8 cellular contexts compared by ENCODE assay signal in the genomic region with DNA sequence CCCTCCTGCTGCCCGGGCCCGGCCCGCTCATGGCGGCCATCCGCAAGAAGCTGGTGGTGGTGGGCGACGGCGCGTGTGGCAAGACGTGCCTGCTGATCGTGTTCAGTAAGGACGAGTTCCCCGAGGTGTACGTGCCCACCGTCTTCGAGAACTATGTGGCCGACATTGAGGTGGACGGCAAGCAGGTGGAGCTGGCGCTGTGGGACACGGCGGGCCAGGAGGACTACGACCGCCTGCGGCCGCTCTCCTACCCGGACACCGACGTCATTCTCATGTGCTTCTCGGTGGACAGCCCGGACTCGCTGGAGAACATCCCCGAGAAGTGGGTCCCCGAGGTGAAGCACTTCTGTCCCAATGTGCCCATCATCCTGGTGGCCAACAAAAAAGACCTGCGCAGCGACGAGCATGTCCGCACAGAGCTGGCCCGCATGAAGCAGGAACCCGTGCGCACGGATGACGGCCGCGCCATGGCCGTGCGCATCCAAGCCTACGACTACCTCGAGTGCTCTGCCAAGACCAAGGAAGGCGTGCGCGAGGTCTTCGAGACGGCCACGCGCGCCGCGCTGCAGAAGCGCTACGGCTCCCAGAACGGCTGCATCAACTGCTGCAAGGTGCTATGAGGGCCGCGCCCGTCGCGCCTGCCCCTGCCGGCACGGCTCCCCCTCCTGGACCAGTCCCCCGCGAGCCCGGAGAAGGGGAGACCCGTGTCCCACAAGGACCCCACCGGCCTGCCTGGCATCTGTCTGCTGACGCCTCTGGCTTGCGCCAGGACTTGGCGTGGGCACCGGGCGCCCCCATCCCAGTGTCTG. TPM values are rescaled to one million over a fixed set of nuclear protein-coding genes. Genes with fewer than 3 reads are reported as not detected.
DNase-seq lines count a peak whose midpoint lies in the region; ATAC-seq and TF ChIP-seq lines count a peak whose summit lies in the region.

No MANE protein-coding gene starts in this region.

- peak; percentile 49 for DNase-seq in activated CD4-positive, CD25-positive, alpha-beta regulatory T cell treated with anti-CD3 and anti-CD28 coated beads, Interleukin-2, amount 50 U/mL, for 72 hours
- no peak for DNase-seq in activated CD4-positive, CD25-positive, alpha-beta regulatory T cell (lab: John Stamatoyannopoulos, UW)
- DNase-seq in body of pancreas = peak; percentile 64 to 68 (median 66)
- DNase-seq in immature natural killer cell = peak in 1 of 3 donors; percentile 34

- no peaks in the 10 kb centered on the region for H3K9me3 Mint-ChIP-seq in immature natural killer cell

- no peak for TF ChIP-seq CTCF in OCI-LY1 (IDR thresholded peaks at IDR 0.05; ENCODE audit: low read length)
- no peak for TF ChIP-seq CTCF in body of pancreas (IDR thresholded peaks at IDR 0.05)

- H4K20me1 ChIP-seq in OCI-LY1 (ENCODE audit: insufficient read depth, low read length) = no peaks in the 10 kb centered on the region

- no peak overlapping the region for H3K27ac ChIP-seq in OCI-LY1 (ENCODE audit: low read depth, low read length, poor library complexity, severe bottlenecking)
- H3K27ac ChIP-seq in body of pancreas = peak overlapping the region; percentile 96 to 99 (median 98)
- peak overlapping the region; percentile 84 to 100 (median 97) for H3K27ac ChIP-seq in skin epidermis

- H3K4me1 Mint-ChIP-seq in immature natural killer cell = peaks cover 16 to 23% of the 10 kb centered on the region in 2 donors

- H3K9me3 ChIP-seq in OCI-LY1 (ENCODE audit: low read length) = no peaks in the 10 kb centered on the region
- no peaks in the 10 kb centered on the region for H3K9me3 ChIP-seq in body of pancreas

- H3K9ac ChIP-seq in OCI-LY1 (ENCODE audit: low read length) = peak overlapping the region; percentile 58; the same call in 1 of the 2 replicates

- H3K36me3 Mint-ChIP-seq in immature natural killer cell = peaks cover 0 to 3% (median 0%) of the 10 kb centered on the region in 3 donors

- no peaks in the 10 kb centered on the region for H3F3A ChIP-seq in OCI-LY1 (ENCODE audit: insufficient read depth, low read length)

- peak overlapping the region; percentile 86 to 91 (median 89) for H3K4me3 Mint-ChIP-seq in immature natural killer cell

- WGBS in body of pancreas, 2 donors = 13 to 15% methylated on average over 4 to 75 of the region's 78 CpGs

- ATAC-seq in HG02571 (IDR thresholded peaks at IDR 0.05; ENCODE audit: unreplicated experiment) = peak; percentile 6
- ATAC-seq in body of pancreas = peak; percentile 20
- ATAC-seq in GM19455 (IDR thresholded peaks at IDR 0.05; ENCODE audit: unreplicated experiment) = no peak

- no peaks in the 10 kb centered on the region for H3K36me3 ChIP-seq in OCI-LY1 (ENCODE audit: insufficient read depth, low read length)
- H3K36me3 ChIP-seq in body of pancreas (replicated peaks in 1 of 2; ENCODE audit: insufficient read depth in 1 of 2, low read depth in 2 of 2) = no peaks in the 10 kb centered on the region

- TF ChIP-seq POLR2A in body of pancreas (IDR thresholded peaks at IDR 0.05) = peak in 1 of 3 donors; percentile 6

- intact Hi-C loops in body of pancreas (cut with DNase I) = no loop called here

- H3K27me3 ChIP-seq in OCI-LY1 (ENCODE audit: insufficient read depth, low read length) (no peaks in the 10 kb centered on the region), body of pancreas (no peaks in the 10 kb centered on the region)

- peaks cover 3 to 10% (median 9%) of the 10 kb centered on the region in 3 donors for H3K27me3 Mint-ChIP-seq in immature natural killer cell (ENCODE audit: low read depth in 3 of 3)

- H3K4me3 ChIP-seq in OCI-LY1 (ENCODE audit: low read depth, low read length, poor library complexity, severe bottlenecking) (peak overlapping the region; percentile 61), body of pancreas (peak overlapping the region; percentile 39 to 74), skin epidermis (peak overlapping the region; percentile 58 to 94 (median 66))

- H3K4me1 ChIP-seq in OCI-LY1 (ENCODE audit: insufficient read depth, low read length, severe bottlenecking) = peaks cover 4% of the 10 kb centered on the region
- peaks cover 55% of the 10 kb centered on the region for H3K4me1 ChIP-seq in body of pancreas

- peak overlapping the region; percentile 35 to 89 (median 77) for H3K27ac Mint-ChIP-seq in immature natural killer cell

- H2AFZ ChIP-seq in OCI-LY1 (ENCODE audit: low read length) = no peak overlapping the region

- no peaks in the 10 kb centered on the region for H3K79me2 ChIP-seq in OCI-LY1 (ENCODE audit: insufficient read depth, low read length)

- H3K4me2 ChIP-seq in OCI-LY1 (ENCODE audit: low read length) = peak overlapping the region; percentile 72

- no peaks in the 10 kb centered on the region for H3K9me2 ChIP-seq in OCI-LY1 (ENCODE audit: low read depth, low read length)

RNA-seq across cellular contexts. Expression of gene RHOB, which starts 0.8 kb away (rescaled TPM):
- total RNA-seq in body of pancreas = 100 to 1,000 TPM; 376 to 784 TPM
- 1 to 10 TPM in 2 of 3 donors, under 1 TPM in 1; 0.91 to 4.8 (median 4.4) TPM for polyA plus RNA-seq in immature natural killer cell

Comparison
In these comparisons a context has a peak if more than half of its experiments do, and no peak if none do; other contexts are left out.
1. DNase-seq: peak in activated CD4-positive, CD25-positive, alpha-beta regulatory T cell treated with anti-CD3 and anti-CD28 coated beads, Interleukin-2, amount 50 U/mL, for 72 hours (single experiment) and body of pancreas (4 of 4); none in activated CD4-positive, CD25-positive, alpha-beta regulatory T cell (0 of 4).
2. Peak in every context shown above with its lines, with median percentiles within 50 percentile points of each other: H3K4me3 ChIP-seq.